In the genomic region with DNA sequence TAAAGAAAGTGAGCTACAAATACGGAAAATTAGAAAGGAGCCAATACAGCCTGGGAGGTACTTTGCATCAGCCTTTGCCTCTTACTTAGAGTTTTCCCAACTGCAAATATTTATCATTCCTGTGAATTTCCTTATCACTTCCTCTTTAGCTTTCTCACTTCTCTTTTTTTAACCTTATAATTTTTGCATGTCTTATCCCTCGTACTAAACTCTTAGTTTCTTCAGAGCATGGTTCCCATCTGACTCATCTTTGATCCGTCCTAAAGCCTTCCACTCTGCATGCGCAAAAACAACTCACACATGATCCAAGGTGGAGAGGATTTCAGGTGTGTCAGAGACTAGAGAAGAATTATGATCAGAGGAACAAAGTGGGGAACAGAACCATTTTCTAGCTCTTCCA, we compare ENCODE assay signal across 9 cellular contexts. TPM values are rescaled to one million over a fixed set of nuclear protein-coding genes. Genes with fewer than 3 reads are reported as not detected.
A peak's percentile ranks its signal among the peaks of the same experiment; 100 is the strongest.
DNase-seq lines count a peak whose midpoint lies in the region; ATAC-seq, FAIRE-seq and TF ChIP-seq lines count a peak whose summit lies in the region.
"Had no signal": no experiment of that assay in that cellular context is flagged by ENCODE, and none has a peak within 500 bp of the region (broad histone marks: within the 10 kb centered on the region; RNA-seq: fewer than 3 reads in every experiment).

No MANE protein-coding gene starts in this region.

- FAIRE-seq in bronchial epithelial cell (lab: Jason Lieb, UNC): no peak

- TF ChIP-seq CTCF in bronchial epithelial cell (IDR thresholded peaks at IDR 0.05; ENCODE audit: insufficient read depth, low read length, severe bottlenecking): no peak

- no peak overlapping the region for H3K9ac ChIP-seq in BLaER1 treated with 17β-estradiol and CSF1 and Interleukin-3, amounts not matched to agents 10 nM and 100 nM

- H3K27ac ChIP-seq in BLaER1 treated with 17β-estradiol and CSF1 and Interleukin-3, amounts not matched to agents 10 nM and 100 nM: peak overlapping the region in 3 of 11 experiments; percentile 30 to 86 (median 82); a peak in 6 of 22 replicates

- peaks cover 0 to 53% (median 17%) of the 10 kb centered on the region in 11 experiments; a peak in 15 of 22 replicates for H4K20me1 ChIP-seq in BLaER1 treated with 17β-estradiol and CSF1 and Interleukin-3, amounts not matched to agents 10 nM and 100 nM

- H3K4me2 ChIP-seq in BLaER1 treated with 17β-estradiol and CSF1 and Interleukin-3, amounts not matched to agents 10 nM and 100 nM: peak overlapping the region; percentile 73 to 95 (median 90); a peak in 19 of 22 replicates

- H3K36me3 ChIP-seq in BLaER1 treated with 17β-estradiol and CSF1 and Interleukin-3, amounts not matched to agents 10 nM and 100 nM: peaks cover 6 to 29% (median 17%) of the 10 kb centered on the region in 11 experiments; a peak in 21 of 22 replicates
- H3K36me3 ChIP-seq in bronchial epithelial cell (ENCODE audit: control insufficient read depth, insufficient read depth, low read length): no peaks in the 10 kb centered on the region

- H3K4me1 ChIP-seq in BLaER1 treated with 17β-estradiol and CSF1 and Interleukin-3, amounts not matched to agents 10 nM and 100 nM: peaks cover 39 to 73% (median 53%) of the 10 kb centered on the region in 10 experiments

- no peaks in the 10 kb centered on the region for H3K27me3 ChIP-seq in BLaER1 treated with 17β-estradiol and CSF1 and Interleukin-3, amounts not matched to agents 10 nM and 100 nM
- H3K27me3 ChIP-seq in bronchial epithelial cell (ENCODE audit: control insufficient read depth, insufficient read depth, low read length): no peaks in the 10 kb centered on the region

- H3K4me3 ChIP-seq in BLaER1 treated with 17β-estradiol and CSF1 and Interleukin-3, amounts not matched to agents 10 nM and 100 nM: no peak overlapping the region
- H3K4me3 ChIP-seq in bronchial epithelial cell (ENCODE audit: low read depth, low read length): no peak overlapping the region

- ATAC-seq in GM21367 (IDR thresholded peaks at IDR 0.05; ENCODE audit: unreplicated experiment): peak; percentile 38
- ATAC-seq in HG03520 (IDR thresholded peaks at IDR 0.05; ENCODE audit: unreplicated experiment): peak; percentile 51
- ATAC-seq in HG02642 (IDR thresholded peaks at IDR 0.05; ENCODE audit: poor library complexity, unreplicated experiment): no peak
- no peak for ATAC-seq in HG03025 (IDR thresholded peaks at IDR 0.05; ENCODE audit: low FRiP score, unreplicated experiment)

- no peaks in the 10 kb centered on the region for H3K9me3 ChIP-seq in BLaER1 treated with 17β-estradiol and CSF1 and Interleukin-3, amounts not matched to agents 10 nM and 100 nM (replicated peaks in 1 of 11)

- peak; percentile 72 for DNase-seq in bronchial epithelial cell (ENCODE audit: low read depth)
- no peak for DNase-seq in inferior parietal cortex (ENCODE audit: extremely low spot score)
- no peak for DNase-seq in HPDE6-E6E7 (ENCODE audit: extremely low spot score)

RNA-seq across cellular contexts. Expression of a gene that starts 9.6 kb away (rescaled TPM):
- total RNA-seq in bronchial epithelial cell: 7.4 and 17.1 TPM in 2 replicates

RNA-seq across cellular contexts. Expression of a gene that starts 57.3 kb away (rescaled TPM):
- total RNA-seq in bronchial epithelial cell: 220 and 594 TPM in 2 replicates

RNA-seq across cellular contexts. Expression of a gene that starts 59.9 kb away (rescaled TPM):
- total RNA-seq in bronchial epithelial cell: under 0.01 and 0.13 TPM in 2 replicates
- total RNA-seq: activated CD8-positive, alpha-beta memory T cell treated with anti-CD3 and anti-CD28 coated beads for 36 hours had no signal

Comparison
In these comparisons a context has a peak if more than half of its experiments do, and no peak if none do; other contexts are left out.
1. ATAC-seq: peak in GM21367 (single experiment) and HG03520 (single experiment); none in HG02642 (single experiment) and HG03025 (single experiment).